Comparison of ENCODE assay signal across 10 cellular contexts in genomic region chr1:14969006-14969405, GRCh38.
DNase-seq lines count a peak whose midpoint lies in the region; ATAC-seq and TF ChIP-seq lines count a peak whose summit lies in the region.
"Had no signal": no experiment of that assay in that cellular context is flagged by ENCODE, and none has a peak within 500 bp of the region (broad histone marks: within the 10 kb centered on the region; RNA-seq: fewer than 3 reads in every experiment).

No MANE protein-coding gene starts in this region.

- H4K91ac ChIP-seq in neuronal stem cell (ENCODE audit: low read depth, low read length, poor library complexity): no peak overlapping the region

- H3K14ac ChIP-seq in neuronal stem cell (ENCODE audit: low read length): no peak overlapping the region

- no peak overlapping the region for H3K23ac ChIP-seq in neuronal stem cell (ENCODE audit: low read depth, low read length, poor library complexity)

- H2BK12ac ChIP-seq in neuronal stem cell (ENCODE audit: low read length): no peak overlapping the region

- H2AK5ac ChIP-seq in neuronal stem cell (ENCODE audit: low read depth, low read length): no peak overlapping the region

- no peaks in the 10 kb centered on the region for H3K9me3 ChIP-seq in HEK293 (ENCODE audit: control insufficient read depth, insufficient read depth, low read depth, low read length)
- peaks cover 10 to 13% of the 10 kb centered on the region in 2 donors for H3K9me3 ChIP-seq in neuronal stem cell (replicated peaks in 1 of 2; ENCODE audit: control insufficient read depth in 2 of 2, insufficient read depth in 1 of 2, low read depth in 1 of 2, low read length in 2 of 2)

- H3K27ac ChIP-seq in HEK293 (ENCODE audit: extremely low read depth, low read depth, low read length) (no peak overlapping the region), foreskin keratinocyte (no peak overlapping the region), neuronal stem cell (replicated peaks; ENCODE audit: low read length) (no peak overlapping the region)
- H3K27ac ChIP-seq: WERI-Rb-1 had no signal

- POLR2A ChIA-PET in HEK293 (lab: Yijun Ruan, JAX): no interaction called here

- H2BK5ac ChIP-seq in neuronal stem cell (ENCODE audit: low read length): no peak overlapping the region

- peak; percentile 12 for ATAC-seq in foreskin keratinocyte
- no peak for ATAC-seq in GM18502 (IDR thresholded peaks at IDR 0.05; ENCODE audit: poor library complexity, unreplicated experiment)
- ATAC-seq in HG02970 (IDR thresholded peaks at IDR 0.05; ENCODE audit: low FRiP score, unreplicated experiment): no peak

- H4K8ac ChIP-seq in neuronal stem cell (ENCODE audit: low read depth, low read length): no peak overlapping the region

- no peaks in the 10 kb centered on the region for H3K79me1 ChIP-seq in neuronal stem cell (ENCODE audit: low read depth, low read length)

- H2BK120ac ChIP-seq in neuronal stem cell (ENCODE audit: low read depth, low read length): no peak overlapping the region

- no peak overlapping the region for H3K18ac ChIP-seq in neuronal stem cell (ENCODE audit: low read length)

- H3K4me1 ChIP-seq in HEK293 (ENCODE audit: control insufficient read depth, insufficient read depth, low read length) (no peaks in the 10 kb centered on the region), foreskin keratinocyte (peaks cover 3% of the 10 kb centered on the region), neuronal stem cell (ENCODE audit: control insufficient read depth in 2 of 2, insufficient read depth in 1 of 2, low read depth in 1 of 2, low read length in 2 of 2) (peaks cover 14 to 21% of the 10 kb centered on the region in 2 donors)

- no peak overlapping the region for H2BK15ac ChIP-seq in neuronal stem cell (ENCODE audit: low read length)

- H2AFZ ChIP-seq in neuronal stem cell (ENCODE audit: low read length): no peak overlapping the region

- no peak overlapping the region for H3K4ac ChIP-seq in neuronal stem cell (ENCODE audit: low read length)

- H3K36me3 ChIP-seq in HEK293 (ENCODE audit: control insufficient read depth in 2 of 2, insufficient read depth in 1 of 2, low read length in 2 of 2) (peaks cover 0 to 29% of the 10 kb centered on the region in 2 experiments; a peak in 1 of 3 replicates), neuronal stem cell (replicated peaks in 1 of 2; ENCODE audit: control insufficient read depth in 2 of 2, insufficient read depth in 2 of 2, low read length in 2 of 2) (peaks cover 0 to 56% of the 10 kb centered on the region in 2 donors)
- H3K36me3 ChIP-seq: WERI-Rb-1 had no signal

- no peak overlapping the region for H3K9ac ChIP-seq in neuronal stem cell (ENCODE audit: low read depth, low read length, poor library complexity)

- no CpG with 5 or more reads among the region's 7 CpGs for WGBS in neuronal stem cell (ENCODE audit: extremely low coverage in 2 of 2, insufficient read length in 2 of 2, insufficient replicate concordance in 1 of 2), 2 donors

- no peak overlapping the region for H3K4me2 ChIP-seq in neuronal stem cell (ENCODE audit: insufficient read depth, low read length, poor library complexity, severe bottlenecking)

- DNase-seq in activated T-cell treated with anti-CD3 and anti-CD28 coated beads for 24 hours (ENCODE audit: low read depth) (peak; percentile 1), foreskin keratinocyte (no peak), neuronal stem cell (ENCODE audit: low spot score) (no peak), NCI-H187 treated with DMSO at 0.1 percent for 48 hours (lab: John Stamatoyannopoulos, UW) (no peak)
- DNase-seq in stimulated activated CD4-positive, alpha-beta T cell treated with anti-CD3 and anti-CD28 coated beads, Interleukin-2, amount 100 ng/mL, for 48 hours: peak; percentile 2 to 29
- DNase-seq: NCI-H2029 treated with DMSO at 0.1 percent for 48 hours, WERI-Rb-1 had no signal

- TF ChIP-seq CTCF in HEK293 (tag by site-specific recombination; IDR thresholded peaks at IDR 0.05) (no peak), foreskin keratinocyte (conservative IDR thresholded peaks at IDR 0.05) (no peak)

- H3K27me3 ChIP-seq in foreskin keratinocyte (no peaks in the 10 kb centered on the region), neuronal stem cell (ENCODE audit: control insufficient read depth in 3 of 3, insufficient read depth in 3 of 3, low read depth in 1 of 3, low read length in 3 of 3) (no peaks in the 10 kb centered on the region)

- H3K4me3 ChIP-seq in HEK293 (ENCODE audit: low read depth, low read length) (no peak overlapping the region), neuronal stem cell (ENCODE audit: low read length in 2 of 2) (no peak overlapping the region)

- CTCF ChIA-PET in HEK293 (lab: Yijun Ruan, JAX): no interaction called here

TF ChIP-seq in HEK293, 187 proteins besides CTCF, POLR2A, EP300 and RAD21 (continues in another document):
- peak; percentile 94 for TF ChIP-seq EGR2 (tag by site-specific recombination; IDR thresholded peaks at IDR 0.05; ENCODE audit: low read depth)
- no peak for TF ChIP-seq ZNF214 (tag by site-specific recombination; IDR thresholded peaks at IDR 0.05; ENCODE audit: borderline replicate concordance)
- no peak for TF ChIP-seq ZNF155 (tag by site-specific recombination; IDR thresholded peaks at IDR 0.05)
- no peak for TF ChIP-seq ZBTB49 (tag by site-specific recombination; IDR thresholded peaks at IDR 0.05; ENCODE audit: low read depth)
- no peak for TF ChIP-seq ZNF449 (tag by site-specific recombination; IDR thresholded peaks at IDR 0.05)
- TF ChIP-seq ZNF335 (tag by site-specific recombination; conservative IDR thresholded peaks at IDR 0.05): no peak
- no peak for TF ChIP-seq ZNF513 (tag by site-specific recombination; IDR thresholded peaks at IDR 0.05)
- TF ChIP-seq ZNF664 (tag by site-specific recombination; IDR thresholded peaks at IDR 0.05): no peak
- TF ChIP-seq PRDM10 (tag by site-specific recombination; IDR thresholded peaks at IDR 0.05): no peak

Comparison
In these comparisons a context has a peak if more than half of its experiments do, and no peak if none do; other contexts are left out.
1. DNase-seq: peak in activated T-cell treated with anti-CD3 and anti-CD28 coated beads for 24 hours (single experiment) and stimulated activated CD4-positive, alpha-beta T cell treated with anti-CD3 and anti-CD28 coated beads, Interleukin-2, amount 100 ng/mL, for 48 hours (2 of 2); none in foreskin keratinocyte (0 of 2), neuronal stem cell (single experiment) and NCI-H187 treated with DMSO at 0.1 percent for 48 hours (single experiment).